Comparison of ENCODE assay signal across 1 cellular context in genomic region chr22:17152971-17153370, GRCh38.
TF ChIP-seq lines count a peak whose summit lies in the region.

No MANE protein-coding gene starts in this region.

TF ChIP-seq in GM12878, 131 proteins besides CTCF, POLR2A, EP300 and RAD21 (continued from another document):
- TF ChIP-seq SREBF2 (IDR thresholded peaks at IDR 0.05; ENCODE audit: low read length) = no peak
- TF ChIP-seq TCF7 (IDR thresholded peaks at IDR 0.05; ENCODE audit: borderline replicate concordance) = no peak
- TF ChIP-seq SMARCA5 (IDR thresholded peaks at IDR 0.05) = no peak
TF ChIP-seq in GM12878: peak in this region for 0.
